In genomic region chr22:37472418-37473006, GRCh38 we compare ENCODE assay signal across 1 cellular context.
TF ChIP-seq lines count a peak whose summit lies in the region.

No MANE protein-coding gene starts in this region.

TF ChIP-seq in HCT116, 20 proteins besides CTCF, POLR2A, EP300 and RAD21 (continued from another document):
- TF ChIP-seq CEBPB (IDR thresholded peaks at IDR 0.05; ENCODE audit: low read depth) (no peak), POLR2AphosphoS5 (IDR thresholded peaks at IDR 0.05; ENCODE audit: low read depth, low read length) (no peak), SIN3A (IDR thresholded peaks at IDR 0.05; ENCODE audit: low read depth) (no peak), CBX3 (IDR thresholded peaks at IDR 0.05; ENCODE audit: low read depth) (no peak), YY1 (IDR thresholded peaks at IDR 0.05; ENCODE audit: extremely low read depth, insufficient replicate concordance, low read depth, low read length) (no peak), ZNF274 (IDR thresholded peaks at IDR 0.05; ENCODE audit: low read depth, low read length) (no peak), ATF3 (IDR thresholded peaks at IDR 0.05) (no peak), SP1 (IDR thresholded peaks at IDR 0.05; ENCODE audit: low read depth) (no peak), JUND (IDR thresholded peaks at IDR 0.05) (no peak), EGR1 (IDR thresholded peaks at IDR 0.05; ENCODE audit: low read depth) (no peak), MAX (IDR thresholded peaks at IDR 0.05) (no peak), ZBTB33 (IDR thresholded peaks at IDR 0.05; ENCODE audit: extremely low read depth, insufficient replicate concordance, low read length) (no peak), EZH2phosphoT487 (IDR thresholded peaks at IDR 0.05; ENCODE audit: borderline replicate concordance) (no peak)
TF ChIP-seq in HCT116: peak in this region for 0.
